Comparison of ENCODE assay signal across 1 cellular context in the genomic region with DNA sequence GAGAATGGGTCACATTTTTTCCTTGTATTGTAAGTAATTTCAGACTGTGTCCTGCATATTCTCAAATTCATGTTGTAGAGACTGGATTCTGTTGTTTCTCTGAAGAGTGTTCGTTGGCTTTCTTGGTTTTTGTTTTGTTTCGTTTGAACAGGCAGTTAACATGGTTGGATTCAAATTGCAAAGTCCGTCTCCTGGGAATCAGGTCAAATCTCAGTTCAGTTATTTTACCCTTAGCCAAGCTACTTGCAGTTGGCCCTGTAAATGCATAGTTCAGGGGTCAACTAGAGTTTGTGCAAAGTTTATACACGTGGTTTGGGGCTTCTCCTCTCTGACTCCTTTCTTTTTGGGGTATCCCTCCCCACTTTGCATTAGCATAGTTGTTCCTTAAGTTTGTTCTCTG.
TF ChIP-seq lines count a peak whose summit lies in the region.

No MANE protein-coding gene starts in this region.

TF ChIP-seq in K562, 482 proteins besides CTCF, POLR2A, EP300 and RAD21:
- TF ChIP-seq TAF1 (IDR thresholded peaks at IDR 0.05; ENCODE audit: control insufficient read depth, extremely low read depth, insufficient read depth, low read length, severe bottlenecking) (no peak), CBX8 (IDR thresholded peaks at IDR 0.05; ENCODE audit: borderline replicate concordance, extremely low read depth, low read depth, low read length, poor library complexity, severe bottlenecking) (peak; percentile 72), ERF (CRISPR knock-in tag; IDR thresholded peaks at IDR 0.05) (no peak)
